26 cellular contexts compared by ENCODE assay signal in genomic region chrX:53561912-53562311, GRCh38.
"Had no signal": no experiment of that assay in that cellular context is flagged by ENCODE, and none has a peak within 500 bp of the region (broad histone marks: within the 10 kb centered on the region; RNA-seq: fewer than 3 reads in every experiment).

No MANE protein-coding gene starts in this region.

- H3K9me3 Mint-ChIP-seq: natural killer cell; neural progenitor cell; stimulated activated naive CD8-positive, alpha-beta T cell treated with anti-CD3 and anti-CD28 coated beads, Interleukin-15, Interleukin-2, amounts not matched to agents 100 ng/mL and 50 ng/mL, for 24 hours had no signal

- H3K4me3 Mint-ChIP-seq: mesothelial cell of epicardium; naive B cell; natural killer cell; nephron progenitor cell; neural progenitor cell; stimulated activated naive CD8-positive, alpha-beta T cell treated with anti-CD3 and anti-CD28 coated beads, Interleukin-15, Interleukin-2, amounts not matched to agents 100 ng/mL and 50 ng/mL, for 24 hours had no signal

- H3K36me3 Mint-ChIP-seq: natural killer cell had no signal

- DNase-seq: islet precursor cell; left ventricle myocardium inferior; mesendoderm; naive B cell; natural killer cell; nephron progenitor cell; occipital lobe; psoas muscle; right lobe of liver; stimulated activated CD4-positive, alpha-beta T cell treated with anti-CD3 and anti-CD28 coated beads, Interleukin-1b, Interleukin-23, amount 100 ng/mL, for 48 hours; stimulated activated CD4-positive, alpha-beta T cell treated with anti-CD3 and anti-CD28 coated beads, Interleukin-2, amount 100 ng/mL, for 48 hours; stimulated activated CD4-positive, alpha-beta T cell treated with anti-CD3 and anti-CD28 coated beads, Interleukin-4, amount 100 ng/mL, for 4 hours; stimulated activated CD8-positive, alpha-beta memory T cell treated with anti-CD3 and anti-CD28 coated beads, Interleukin-4, amount 100 ng/mL, for 48 hours; stimulated activated naive CD4-positive, alpha-beta T cell; tibial artery; trophoblast cell; upper lobe of right lung had no signal

- ATAC-seq: natural killer cell, psoas muscle, right lobe of liver, upper lobe of right lung had no signal

- H3K4me1 ChIP-seq: left ventricle myocardium inferior, neural progenitor cell, parathyroid adenoma, psoas muscle, right lobe of liver, suprapubic skin, tibial artery, upper lobe of right lung had no signal

- H3K4me1 Mint-ChIP-seq: mesothelial cell of epicardium, naive B cell, natural killer cell, nephron progenitor cell, neural progenitor cell had no signal

- H3K9me3 ChIP-seq: left ventricle myocardium inferior, neutrophil, psoas muscle, right lobe of liver, suprapubic skin, thoracic aorta, tibial artery, upper lobe of right lung had no signal

- H3K27me3 ChIP-seq: neural progenitor cell, neutrophil, right lobe of liver, suprapubic skin, tibial artery, upper lobe of right lung had no signal

- H3K36me3 ChIP-seq: neural progenitor cell had no signal

- H3K27ac ChIP-seq: left ventricle myocardium inferior, neural progenitor cell, neutrophil, parathyroid adenoma, psoas muscle, right lobe of liver, suprapubic skin, thoracic aorta, tibial artery, upper lobe of right lung had no signal

- H3K27ac Mint-ChIP-seq: mesothelial cell of epicardium; natural killer cell; neural progenitor cell; stimulated activated naive CD8-positive, alpha-beta T cell treated with anti-CD3 and anti-CD28 coated beads, Interleukin-15, Interleukin-2, amounts not matched to agents 100 ng/mL and 50 ng/mL, for 24 hours had no signal

- H3K4me3 ChIP-seq: left ventricle myocardium inferior, lung, neural progenitor cell, psoas muscle, right lobe of liver, smooth muscle cell, suprapubic skin, thoracic aorta, tibial artery, upper lobe of right lung had no signal

- H3K27me3 Mint-ChIP-seq: naive B cell; stimulated activated naive CD8-positive, alpha-beta T cell treated with anti-CD3 and anti-CD28 coated beads, Interleukin-15, Interleukin-2, amounts not matched to agents 100 ng/mL and 50 ng/mL, for 24 hours had no signal
